25 cellular contexts compared by ENCODE assay signal in the genomic region with DNA sequence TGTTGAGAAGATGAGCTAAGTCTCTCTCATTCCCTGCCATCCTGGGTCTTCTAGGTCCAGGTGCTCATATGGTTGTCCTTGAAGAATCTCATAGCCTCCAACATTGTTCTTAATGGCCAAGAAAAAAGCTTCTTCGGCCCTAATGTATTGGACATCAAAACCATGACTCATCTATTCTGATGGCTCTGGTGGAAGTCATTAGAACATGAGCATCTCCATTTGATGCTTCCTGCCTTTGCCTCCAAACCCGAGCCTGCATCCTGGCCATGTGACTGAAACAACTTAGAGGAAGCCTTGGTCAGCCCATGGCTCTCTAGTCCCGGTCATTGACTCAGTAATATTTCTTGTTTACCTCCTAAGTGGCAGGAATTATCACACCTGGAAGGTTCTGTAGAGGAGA.
A peak's percentile ranks its signal among the peaks of the same experiment; 100 is the strongest.
DNase-seq lines count a peak whose midpoint lies in the region; ATAC-seq, FAIRE-seq and TF ChIP-seq lines count a peak whose summit lies in the region.
"Had no signal": no experiment of that assay in that cellular context is flagged by ENCODE, and none has a peak within 500 bp of the region (broad histone marks: within the 10 kb centered on the region; RNA-seq: fewer than 3 reads in every experiment).

No MANE protein-coding gene starts in this region.

- no peaks in the 10 kb centered on the region for H3K9me3 Mint-ChIP-seq in MCF 10A (ENCODE audit: unreplicated experiment)
- H3K9me3 Mint-ChIP-seq: GM23338, H9 had no signal

- no peak for TF ChIP-seq POLR2A in breast epithelium (IDR thresholded peaks at IDR 0.05)
- TF ChIP-seq POLR2A in endothelial cell of umbilical vein (IDR thresholded peaks at IDR 0.05; ENCODE audit: low read depth, low read length) = no peak
- no peak for TF ChIP-seq POLR2A in right lobe of liver (IDR thresholded peaks at IDR 0.05)

- H3K4me3 ChIP-seq in breast epithelium = no peak overlapping the region
- H3K4me3 ChIP-seq in endothelial cell of umbilical vein (replicated peaks in 1 of 3; ENCODE audit: insufficient read depth in 1 of 3, low read depth in 1 of 3, low read length in 3 of 3) = no peak overlapping the region
- H3K4me3 ChIP-seq in mesodermal cell (ENCODE audit: extremely low read depth, insufficient read depth, low read length, poor library complexity, severe bottlenecking) = no peak overlapping the region
- H3K4me3 ChIP-seq in right lobe of liver = no peak overlapping the region
- H3K4me3 ChIP-seq: BLaER1 treated with 17β-estradiol and CSF1 and Interleukin-3, amounts not matched to agents 10 nM and 100 nM; GM12878; GM23338 had no signal

- no peaks in the 10 kb centered on the region for H3K36me3 Mint-ChIP-seq in MCF 10A (ENCODE audit: insufficient read depth, unreplicated experiment)
- H3K36me3 Mint-ChIP-seq: CD14-positive monocyte; CD8-positive, alpha-beta memory T cell had no signal

- H3K4me2 ChIP-seq in endothelial cell of umbilical vein (ENCODE audit: insufficient read depth, low read length) = no peak overlapping the region
- H3K4me2 ChIP-seq: BLaER1 treated with 17β-estradiol and CSF1 and Interleukin-3, amounts not matched to agents 10 nM and 100 nM; GM23338 had no signal

- H3K36me3 ChIP-seq in breast epithelium (no peaks in the 10 kb centered on the region), endothelial cell of umbilical vein (ENCODE audit: control insufficient read depth in 2 of 2, extremely low read depth in 1 of 2, insufficient read depth in 2 of 2, low read length in 2 of 2) (no peaks in the 10 kb centered on the region), mesodermal cell (ENCODE audit: control insufficient read depth, insufficient read depth, low read length) (no peaks in the 10 kb centered on the region), right lobe of liver (no peaks in the 10 kb centered on the region)
- H3K36me3 ChIP-seq: BE2C; BLaER1 treated with 17β-estradiol and CSF1 and Interleukin-3, amounts not matched to agents 10 nM and 100 nM had no signal

- H3K4me1 ChIP-seq in breast epithelium (no peaks in the 10 kb centered on the region), endothelial cell of umbilical vein (ENCODE audit: control insufficient read depth, extremely low read depth, insufficient read depth, low read length) (peaks cover 20% of the 10 kb centered on the region), mesodermal cell (ENCODE audit: control insufficient read depth, insufficient read depth, low read length, poor library complexity, severe bottlenecking) (peaks cover 49% of the 10 kb centered on the region), right lobe of liver (no peaks in the 10 kb centered on the region)
- H3K4me1 ChIP-seq: BE2C; BLaER1 treated with 17β-estradiol and CSF1 and Interleukin-3, amounts not matched to agents 10 nM and 100 nM had no signal

- DNase-seq in MCF 10A (ENCODE audit: unreplicated experiment) (no peak), breast epithelium (ENCODE audit: low spot score in 2 of 2) (no peak), endothelial cell of umbilical vein (ENCODE audit: low read depth, low spot score) (no peak), right lobe of liver (no peak)
- DNase-seq: ACHN; AML-193; BE2C; CD4-positive, alpha-beta T cell; CD8-positive, alpha-beta memory T cell; DMS 273 treated with DMSO at 0.1 percent for 48 hours; DMS79; EL; GDM1; H9 had no signal

- CTCF ChIA-PET in MCF 10A (lab: Yijun Ruan, JAX) = interaction anchor here (0.6 kb wide), 2 partner anchors 84 to 673 kb away, joined by 3 read pairs; no protein-coding TSS in a partner anchor
- CTCF ChIA-PET in endothelial cell of umbilical vein (lab: Charles Lee) = interaction anchor here (1.2 to 1.6 kb wide), 2 partner anchors 10 to 18 kb away, joined by 3 read pairs; no protein-coding TSS in a partner anchor

- no peaks in the 10 kb centered on the region for H3K27me3 ChIP-seq in breast epithelium
- H3K27me3 ChIP-seq in endothelial cell of umbilical vein (ENCODE audit: control insufficient read depth in 2 of 2, insufficient read depth in 2 of 2, low read length in 2 of 2) = no peaks in the 10 kb centered on the region
- H3K27me3 ChIP-seq in right lobe of liver = no peaks in the 10 kb centered on the region
- H3K27me3 ChIP-seq: BE2C; BLaER1 treated with 17β-estradiol and CSF1 and Interleukin-3, amounts not matched to agents 10 nM and 100 nM had no signal

- no peak overlapping the region for H3K27ac ChIP-seq in breast epithelium
- no peak overlapping the region for H3K27ac ChIP-seq in endothelial cell of umbilical vein (ENCODE audit: insufficient read depth, low read depth, low read length)
- peak overlapping the region; percentile 55 for H3K27ac ChIP-seq in mesodermal cell (ENCODE audit: low read depth, low read length, severe bottlenecking)
- H3K27ac ChIP-seq in right lobe of liver = no peak overlapping the region
- H3K27ac ChIP-seq: 22Rv1; BLaER1 treated with 17β-estradiol and CSF1 and Interleukin-3, amounts not matched to agents 10 nM and 100 nM had no signal

- FAIRE-seq in endothelial cell of umbilical vein (lab: Jason Lieb, UNC) = no peak
- FAIRE-seq: A204.1, D721Med, GM12878 had no signal

- no peaks in the 10 kb centered on the region for H3K79me2 ChIP-seq in endothelial cell of umbilical vein (ENCODE audit: control insufficient read depth, insufficient read depth, low read length)

- TF ChIP-seq CTCF in MCF 10A (IDR thresholded peaks at IDR 0.05; ENCODE audit: unreplicated experiment) = no peak
- TF ChIP-seq CTCF in breast epithelium (IDR thresholded peaks at IDR 0.05) = no peak
- no peak for TF ChIP-seq CTCF in endothelial cell of umbilical vein (IDR thresholded peaks at IDR 0.05; ENCODE audit: extremely low read depth in 1 of 2, insufficient read depth in 1 of 2, low read depth in 1 of 2, low read length in 2 of 2)
- no peak for TF ChIP-seq CTCF in right lobe of liver (IDR thresholded peaks at IDR 0.05)

- H3K27me3 Mint-ChIP-seq in MCF 10A (ENCODE audit: insufficient read depth, unreplicated experiment) = no peaks in the 10 kb centered on the region
- H3K27me3 Mint-ChIP-seq: CD4-positive, alpha-beta T cell; CD8-positive, alpha-beta memory T cell had no signal

- peak overlapping the region; percentile 1 for H3K27ac Mint-ChIP-seq in MCF 10A (ENCODE audit: low read depth, unreplicated experiment)
- H3K27ac Mint-ChIP-seq: CD14-positive monocyte; CD4-positive, alpha-beta T cell; CD8-positive, alpha-beta memory T cell; GM23338 had no signal

- H4K20me1 ChIP-seq in endothelial cell of umbilical vein (replicated peaks; ENCODE audit: control insufficient read depth, extremely low read depth, insufficient read depth, low read length) = no peaks in the 10 kb centered on the region
- H4K20me1 ChIP-seq: BLaER1 treated with 17β-estradiol and CSF1 and Interleukin-3, amounts not matched to agents 10 nM and 100 nM had no signal

- WGBS in mesodermal cell (ENCODE audit: insufficient coverage in 2 of 2), 2 experiments = 82 to 100% methylated on average over 2 to 3 of the region's 3 CpGs
- 53% methylated on average over 2 of the region's 3 CpGs for WGBS in right lobe of liver (ENCODE audit: insufficient coverage, low coverage, low lambda C conversion rate, missing lambda C conversion rate)

- intact Hi-C loops in MCF 10A (cut with micrococcal nuclease) = no loop called here
- intact Hi-C loops in breast epithelium (cut with DNase I; ENCODE audit: low total_unique reads) = no loop called here
- intact Hi-C loops in endothelial cell of umbilical vein (cut with micrococcal nuclease) = no loop called here
- intact Hi-C loops in right lobe of liver (cut with DNase I) = no loop called here

- peak overlapping the region; percentile 16 for H2AFZ ChIP-seq in endothelial cell of umbilical vein (ENCODE audit: low read depth, low read length)
- H2AFZ ChIP-seq: GM23338 had no signal

- POLR2A ChIA-PET in MCF 10A (lab: Yijun Ruan, JAX) = no interaction called here
- POLR2A ChIA-PET in endothelial cell of umbilical vein (lab: Charles Lee) = no interaction called here

- peaks cover 16% of the 10 kb centered on the region for H3K4me1 Mint-ChIP-seq in MCF 10A (ENCODE audit: insufficient read depth, unreplicated experiment)
- H3K4me1 Mint-ChIP-seq: CD14-positive monocyte; CD8-positive, alpha-beta memory T cell had no signal

- no peak overlapping the region for H3K4me3 Mint-ChIP-seq in MCF 10A (ENCODE audit: unreplicated experiment)
- H3K4me3 Mint-ChIP-seq: CD14-positive monocyte; CD4-positive, alpha-beta T cell; CD8-positive, alpha-beta memory T cell; GM23338; H9 had no signal

- H3K9me3 ChIP-seq in breast epithelium (no peaks in the 10 kb centered on the region), endothelial cell of umbilical vein (replicated peaks; ENCODE audit: control insufficient read depth, insufficient read depth, low read length) (no peaks in the 10 kb centered on the region), mesodermal cell (ENCODE audit: control insufficient read depth, low read length) (peaks cover 6% of the 10 kb centered on the region), right lobe of liver (no peaks in the 10 kb centered on the region)
- H3K9me3 ChIP-seq: BE2C had no signal

- H3K9ac ChIP-seq in endothelial cell of umbilical vein (replicated peaks; ENCODE audit: extremely low read depth, insufficient read depth, low read length) = no peak overlapping the region
- H3K9ac ChIP-seq: BLaER1 treated with 17β-estradiol and CSF1 and Interleukin-3, amounts not matched to agents 10 nM and 100 nM had no signal

- dilution Hi-C loops in endothelial cell of umbilical vein (cut with MboI; ENCODE audit: extremely low pct_ligation_motif_present, low sequenced_read_pairs) = no loop called here

- H3K9me1 ChIP-seq in endothelial cell of umbilical vein (replicated peaks; ENCODE audit: control insufficient read depth, extremely low read depth, insufficient read depth, low read length) = no peaks in the 10 kb centered on the region

- BruUV-seq in MCF 10A (replicated peaks; lab: Mats Ljungman, UMichigan) (no TSS peak), endothelial cell of umbilical vein (replicated peaks; lab: Mats Ljungman, UMichigan) (no TSS peak)

- ATAC-seq in right lobe of liver = no peak
- ATAC-seq in GM18873 (IDR thresholded peaks at IDR 0.05; ENCODE audit: low FRiP score, unreplicated experiment) = no peak
- no peak for ATAC-seq in HG03039 (IDR thresholded peaks at IDR 0.05; ENCODE audit: unreplicated experiment)
- ATAC-seq: GM12878, GM23338, HCT116 had no signal

TF ChIP-seq in endothelial cell of umbilical vein, 7 proteins besides CTCF, POLR2A, EP300 and RAD21 (continues in another document):
- TF ChIP-seq JUN (IDR thresholded peaks at IDR 0.05; ENCODE audit: borderline replicate concordance, insufficient read depth, insufficient read length, low read depth) (no peak), FOS (IDR thresholded peaks at IDR 0.05; ENCODE audit: borderline replicate concordance, insufficient read depth, low read length) (no peak), POLR2AphosphoS5 (IDR thresholded peaks at IDR 0.05; ENCODE audit: insufficient read depth, low read depth, low read length) (no peak), GATA2 (IDR thresholded peaks at IDR 0.05; ENCODE audit: insufficient read depth, insufficient read length, low read depth, low read length) (no peak), EZH2 (IDR thresholded peaks at IDR 0.05; ENCODE audit: borderline replicate concordance, low read depth, low read length, severe bottlenecking) (no peak), MYC (IDR thresholded peaks at IDR 0.05; ENCODE audit: low read depth, low read length) (no peak)
